Comparison of ENCODE assay signal across 19 cellular contexts in the genomic region with DNA sequence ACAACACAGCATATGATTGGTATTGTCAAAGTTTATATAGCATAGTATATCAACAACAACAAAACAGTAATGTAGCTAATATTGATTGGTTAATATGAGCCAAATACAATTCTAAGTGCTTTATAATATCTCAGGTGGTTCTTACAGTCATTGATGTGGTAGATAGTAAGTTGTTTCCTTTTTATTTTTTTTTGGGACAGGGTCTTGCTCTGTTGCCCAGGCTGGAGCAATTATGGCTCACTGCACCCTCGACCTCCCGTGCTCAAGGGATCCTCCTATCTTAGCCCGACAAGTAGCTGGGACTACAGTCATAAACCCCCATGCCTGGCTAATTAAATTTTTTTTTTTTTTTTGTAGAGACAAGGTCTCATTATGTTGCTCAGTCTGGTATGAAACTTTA. TPM values are rescaled to one million over a fixed set of nuclear protein-coding genes. Genes with fewer than 3 reads are reported as not detected.
DNase-seq lines count a peak whose midpoint lies in the region; ATAC-seq and TF ChIP-seq lines count a peak whose summit lies in the region.
"Had no signal": no experiment of that assay in that cellular context is flagged by ENCODE, and none has a peak within 500 bp of the region (broad histone marks: within the 10 kb centered on the region; RNA-seq: fewer than 3 reads in every experiment).

No MANE protein-coding gene starts in this region.

- H3K27me3 Mint-ChIP-seq in stimulated activated naive CD8-positive, alpha-beta T cell treated with anti-CD3 and anti-CD28 coated beads, Interleukin-15, Interleukin-2, amounts not matched to agents 100 ng/mL and 50 ng/mL, for 24 hours = no peaks in the 10 kb centered on the region
- no peaks in the 10 kb centered on the region for H3K27me3 Mint-ChIP-seq in dendritic cell treated with granulocyte-macrophage colony-stimulating factor and Interleukin-4, amounts not matched to agents 40 ng/mL and 50 ng/mL, for 4 days
- no peaks in the 10 kb centered on the region for H3K27me3 Mint-ChIP-seq in nephron progenitor cell (ENCODE audit: low read depth, poor library complexity)
- H3K27me3 Mint-ChIP-seq: stimulated activated memory B cell treated with anti-CD40 and anti-IgM and Interleukin-4, amounts not matched to agents 10 μg/mL and 1 μg/mL and 100 μg/mL, for 72 hours had no signal

- in situ Hi-C loops in HAP-1 (cut with MboI; ENCODE audit: low sequenced_read_pairs) = no loop called here

- TF ChIP-seq CTCF in nephron progenitor cell (IDR thresholded peaks at IDR 0.05) = no peak
- TF ChIP-seq CTCF in upper lobe of right lung (IDR thresholded peaks at IDR 0.05) = no peak

- H3K4me3 ChIP-seq in upper lobe of right lung (peak overlapping the region; percentile 82), HAP-1 (no peak overlapping the region)

- H3K9me3 ChIP-seq in upper lobe of right lung (no peaks in the 10 kb centered on the region), HAP-1 (no peaks in the 10 kb centered on the region)
- H3K9me3 ChIP-seq: SK-N-SH had no signal

- no peak for DNase-seq in stimulated activated naive CD8-positive, alpha-beta T cell treated with anti-CD3 and anti-CD28 coated beads, Interleukin-15, Interleukin-2, amounts not matched to agents 100 U/mL and 50 U/mL, for 24 hours
- DNase-seq in nephron progenitor cell (no peak), upper lobe of right lung (no peak), HAP-1 (ENCODE audit: low spot score in 2 of 2) (no peak)
- DNase-seq in activated CD4-positive, alpha-beta T cell treated with anti-CD3 and anti-CD28 coated beads for 1 hour = no peak
- DNase-seq: activated CD8-positive, alpha-beta memory T cell treated with anti-CD3 and anti-CD28 coated beads for 24 hours; activated naive CD4-positive, alpha-beta T cell; DMS 273 treated with DMSO at 0.1 percent for 48 hours; head of caudate nucleus; NCI-H1105 treated with DMSO at 0.1 percent for 48 hours; SK-N-SH had no signal

- H3K27ac Mint-ChIP-seq in stimulated activated naive CD8-positive, alpha-beta T cell treated with anti-CD3 and anti-CD28 coated beads, Interleukin-15, Interleukin-2, amounts not matched to agents 100 ng/mL and 50 ng/mL, for 24 hours = no peak overlapping the region
- H3K27ac Mint-ChIP-seq in dendritic cell treated with granulocyte-macrophage colony-stimulating factor and Interleukin-4, amounts not matched to agents 40 ng/mL and 50 ng/mL, for 4 days = peak overlapping the region; percentile 96
- H3K27ac Mint-ChIP-seq in nephron progenitor cell = no peak overlapping the region

- intact Hi-C loops in dendritic cell treated with granulocyte-macrophage colony-stimulating factor and Interleukin-4, amounts not matched to agents 40 ng/mL and 50 ng/mL, for 4 days (cut with micrococcal nuclease) = loop anchor here (5.0 to 10.0 kb wide), 2 partner anchors 33 to 671 kb away; no protein-coding TSS in a partner anchor
- intact Hi-C loops in upper lobe of right lung (cut with DNase I) = no loop called here

- peak overlapping the region; percentile 47 for H3K27ac ChIP-seq in upper lobe of right lung

- H3K4me1 ChIP-seq in upper lobe of right lung = peaks cover 42% of the 10 kb centered on the region
- peaks cover 45% of the 10 kb centered on the region for H3K4me1 ChIP-seq in HAP-1

- peaks cover 6% of the 10 kb centered on the region for H3K36me3 Mint-ChIP-seq in stimulated activated naive CD8-positive, alpha-beta T cell treated with anti-CD3 and anti-CD28 coated beads, Interleukin-15, Interleukin-2, amounts not matched to agents 100 ng/mL and 50 ng/mL, for 24 hours (ENCODE audit: low read depth)
- H3K36me3 Mint-ChIP-seq in dendritic cell treated with granulocyte-macrophage colony-stimulating factor and Interleukin-4, amounts not matched to agents 40 ng/mL and 50 ng/mL, for 4 days (ENCODE audit: low read depth) = peaks cover 45% of the 10 kb centered on the region
- peaks cover 12% of the 10 kb centered on the region for H3K36me3 Mint-ChIP-seq in nephron progenitor cell (ENCODE audit: low read depth)

- no peak for ATAC-seq in stimulated activated naive CD8-positive, alpha-beta T cell treated with anti-CD3 and anti-CD28 coated beads, Interleukin-15, Interleukin-2, amounts not matched to agents 100 U/mL and 50 U/mL, for 24 hours
- ATAC-seq in upper lobe of right lung (no peak), HG03442 (IDR thresholded peaks at IDR 0.05; ENCODE audit: unreplicated experiment) (no peak)
- ATAC-seq: stimulated activated memory B cell treated with anti-CD40 and anti-IgM and Interleukin-4, amounts not matched to agents 10 μg/mL and 1 μg/mL and 100 μg/mL, for 72 hours had no signal

- H3K27me3 ChIP-seq in upper lobe of right lung (no peaks in the 10 kb centered on the region), HAP-1 (ENCODE audit: low read depth) (no peaks in the 10 kb centered on the region)

- H3K36me3 ChIP-seq in upper lobe of right lung = no peaks in the 10 kb centered on the region
- H3K36me3 ChIP-seq in HAP-1 (replicated peaks) = no peaks in the 10 kb centered on the region; the same call in 1 of the 2 replicates

- no peaks in the 10 kb centered on the region for H3K9me3 Mint-ChIP-seq in stimulated activated naive CD8-positive, alpha-beta T cell treated with anti-CD3 and anti-CD28 coated beads, Interleukin-15, Interleukin-2, amounts not matched to agents 100 ng/mL and 50 ng/mL, for 24 hours
- H3K9me3 Mint-ChIP-seq in dendritic cell treated with granulocyte-macrophage colony-stimulating factor and Interleukin-4, amounts not matched to agents 40 ng/mL and 50 ng/mL, for 4 days = no peaks in the 10 kb centered on the region
- H3K9me3 Mint-ChIP-seq in nephron progenitor cell = peaks cover 10% of the 10 kb centered on the region
- H3K9me3 Mint-ChIP-seq: stimulated activated memory B cell treated with anti-CD40 and anti-IgM and Interleukin-4, amounts not matched to agents 10 μg/mL and 1 μg/mL and 100 μg/mL, for 72 hours had no signal

- H3K4me1 Mint-ChIP-seq in stimulated activated naive CD8-positive, alpha-beta T cell treated with anti-CD3 and anti-CD28 coated beads, Interleukin-15, Interleukin-2, amounts not matched to agents 100 ng/mL and 50 ng/mL, for 24 hours (ENCODE audit: low read depth) = peaks cover 72% of the 10 kb centered on the region
- peaks cover 40% of the 10 kb centered on the region for H3K4me1 Mint-ChIP-seq in dendritic cell treated with granulocyte-macrophage colony-stimulating factor and Interleukin-4, amounts not matched to agents 40 ng/mL and 50 ng/mL, for 4 days (ENCODE audit: low read depth)
- peaks cover 36% of the 10 kb centered on the region for H3K4me1 Mint-ChIP-seq in nephron progenitor cell

- peak overlapping the region; percentile 33 for H3K4me3 Mint-ChIP-seq in stimulated activated naive CD8-positive, alpha-beta T cell treated with anti-CD3 and anti-CD28 coated beads, Interleukin-15, Interleukin-2, amounts not matched to agents 100 ng/mL and 50 ng/mL, for 24 hours
- peak overlapping the region; percentile 79 for H3K4me3 Mint-ChIP-seq in dendritic cell treated with granulocyte-macrophage colony-stimulating factor and Interleukin-4, amounts not matched to agents 40 ng/mL and 50 ng/mL, for 4 days
- peak overlapping the region; percentile 57 for H3K4me3 Mint-ChIP-seq in nephron progenitor cell

RNA-seq across cellular contexts. Expression of gene RNF13, which starts 2.7 kb away (rescaled TPM):
- total RNA-seq in upper lobe of right lung = 136 TPM

RNA-seq across cellular contexts. Expression of gene ANKUB1, which starts 23.4 kb away (rescaled TPM):
- total RNA-seq in upper lobe of right lung = not detected
- total RNA-seq: cardiac septum, epithelial cell of proximal tubule, kidney epithelial cell, NCI-H460 had no signal
